Comparison of ENCODE assay signal across 20 cellular contexts in the genomic region with DNA sequence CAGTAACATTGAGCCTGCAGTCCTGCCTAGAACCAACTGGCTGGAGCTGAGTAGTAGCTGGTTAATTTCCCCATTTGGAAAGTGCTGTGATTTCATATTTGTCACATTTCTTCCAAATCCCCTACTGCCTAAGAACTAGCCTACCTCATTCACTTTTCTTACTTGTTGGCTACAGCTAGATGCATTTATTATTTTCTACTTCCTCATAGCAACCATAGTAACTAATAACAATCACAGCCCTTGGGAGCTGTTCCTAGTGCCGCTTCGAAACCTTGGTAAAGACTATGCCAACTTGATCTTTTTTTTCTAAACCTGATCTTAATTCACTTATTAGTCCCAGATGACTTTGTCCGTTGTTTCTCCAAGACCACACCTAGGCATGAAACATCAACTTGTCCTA.
DNase-seq lines count a peak whose midpoint lies in the region; ATAC-seq, FAIRE-seq and TF ChIP-seq lines count a peak whose summit lies in the region.
"Had no signal": no experiment of that assay in that cellular context is flagged by ENCODE, and none has a peak within 500 bp of the region (broad histone marks: within the 10 kb centered on the region; RNA-seq: fewer than 3 reads in every experiment).

No MANE protein-coding gene starts in this region.

- no peaks in the 10 kb centered on the region for H3K9me3 ChIP-seq in body of pancreas
- no peaks in the 10 kb centered on the region for H3K9me3 ChIP-seq in pancreas
- H3K9me3 ChIP-seq in Karpas-422 (ENCODE audit: low read length), result no peaks in the 10 kb centered on the region
- H3K9me3 ChIP-seq: BLaER1, Caco-2, HAP-1 had no signal

- no peaks in the 10 kb centered on the region for H4K20me1 ChIP-seq in Karpas-422 (ENCODE audit: insufficient read depth, low read depth, low read length)
- H4K20me1 ChIP-seq: BLaER1 had no signal

- H3K9ac ChIP-seq in Karpas-422 (ENCODE audit: low read length), result no peak overlapping the region
- H3K9ac ChIP-seq: BLaER1 had no signal

- H3K4me1 ChIP-seq in body of pancreas, result no peaks in the 10 kb centered on the region
- H3K4me1 ChIP-seq in pancreas, result peaks cover 0 to 5% (median 0%) of the 10 kb centered on the region in 3 donors
- H3K4me1 ChIP-seq in Karpas-422 (ENCODE audit: low read length), result no peaks in the 10 kb centered on the region
- H3K4me1 ChIP-seq: BLaER1, Caco-2, HAP-1 had no signal

- no peaks in the 10 kb centered on the region for H3K36me3 ChIP-seq in body of pancreas (replicated peaks in 1 of 2; ENCODE audit: insufficient read depth in 1 of 2, low read depth in 2 of 2)
- H3K36me3 ChIP-seq in pancreas, result no peaks in the 10 kb centered on the region
- H3K36me3 ChIP-seq in Karpas-422 (ENCODE audit: insufficient read depth, low read length), result no peaks in the 10 kb centered on the region
- H3K36me3 ChIP-seq: BLaER1, HAP-1 had no signal

- no peak overlapping the region for H3K27ac ChIP-seq in body of pancreas
- no peak overlapping the region for H3K27ac ChIP-seq in pancreas
- no peak overlapping the region for H3K27ac ChIP-seq in Karpas-422 (ENCODE audit: low read length)
- H3K27ac ChIP-seq: BLaER1 had no signal

- TF ChIP-seq CTCF in body of pancreas (IDR thresholded peaks at IDR 0.05), result no peak
- TF ChIP-seq CTCF in pancreas (IDR thresholded peaks at IDR 0.05), result no peak

- no peaks in the 10 kb centered on the region for H3K27me3 ChIP-seq in body of pancreas
- H3K27me3 ChIP-seq in pancreas, result no peaks in the 10 kb centered on the region
- H3K27me3 ChIP-seq in Karpas-422 (ENCODE audit: low read length), result no peaks in the 10 kb centered on the region
- H3K27me3 ChIP-seq: BLaER1 had no signal

- H3K79me2 ChIP-seq in Karpas-422 (ENCODE audit: low read length), result no peaks in the 10 kb centered on the region

- WGBS in body of pancreas, 2 donors, result 56 to 64% methylated on average over 3 of the region's 3 CpGs
- WGBS in pancreas, 2 donors, result 65 to 69% methylated on average over 3 of the region's 3 CpGs

- no peak for FAIRE-seq in pancreas (lab: Jason Lieb, UNC)
- FAIRE-seq: G401.6, GM12891, HepG2, HTR-8/SVneo had no signal

- no peak overlapping the region for H2AFZ ChIP-seq in Karpas-422 (ENCODE audit: low read length)
- H2AFZ ChIP-seq: GM23338 had no signal

- H3K9me2 ChIP-seq in Karpas-422 (replicated peaks; ENCODE audit: insufficient read depth, low read length), result no peaks in the 10 kb centered on the region

- H3K4me3 ChIP-seq in body of pancreas (no peak overlapping the region), pancreas (no peak overlapping the region), Karpas-422 (ENCODE audit: low read length) (no peak overlapping the region)
- H3K4me3 ChIP-seq: BLaER1, GM23338, HAP-1 had no signal

- H3K4me2 ChIP-seq in Karpas-422 (ENCODE audit: low read depth, low read length, poor library complexity, severe bottlenecking), result no peak overlapping the region
- H3K4me2 ChIP-seq: BLaER1, GM23338 had no signal

- ATAC-seq in body of pancreas, result peak; percentile 88
- ATAC-seq in pancreas, result peak; percentile 76 to 95 (median 89)
- ATAC-seq: GM23338, HepG2 had no signal

- DNase-seq in NCI-H2029 (lab: John Stamatoyannopoulos, UW) (peak; percentile 12), NCI-H2029 treated with DMSO at 0.1 percent for 48 hours (lab: John Stamatoyannopoulos, UW) (no peak), DMS153 treated with DMSO at 0.1 percent for 48 hours (lab: John Stamatoyannopoulos, UW; ENCODE audit: unreplicated experiment) (peak; percentile 16), body of pancreas (peak in 1 of 4 donors; percentile 11), pancreas (no peak), KBM-7 (no peak), Karpas-422 (no peak)
- DNase-seq: 8988T; AML-193; Caco-2; CD8-positive, alpha-beta memory T cell; DMS79 treated with DMSO at 0.1 percent for 48 hours; EL had no signal

- in situ Hi-C loops in KBM-7 (cut with MboI; ENCODE audit: low pct_unique_long_range_greater_than_20kb, low sequenced_read_pairs), result no loop called here

- intact Hi-C loops in body of pancreas (cut with DNase I), result no loop called here
- intact Hi-C loops in pancreas (cut with DNase I), result no loop called here

- TF ChIP-seq POLR2A in body of pancreas (IDR thresholded peaks at IDR 0.05), result no peak

Comparison
In these comparisons a context has a peak if more than half of its experiments do, and no peak if none do; other contexts are left out.
1. DNase-seq: peak in NCI-H2029 (single experiment) and DMS153 treated with DMSO at 0.1 percent for 48 hours (single experiment); none in NCI-H2029 treated with DMSO at 0.1 percent for 48 hours (single experiment), pancreas (0 of 6), KBM-7 (single experiment) and Karpas-422 (single experiment).